In genomic region chr19:41863209-41863931, GRCh38 we compare ENCODE assay signal across 8 cellular contexts. TPM values are rescaled to one million over a fixed set of nuclear protein-coding genes. Genes with fewer than 3 reads are reported as not detected.
A peak's percentile ranks its signal among the peaks of the same experiment; 100 is the strongest.
DNase-seq lines count a peak whose midpoint lies in the region; ATAC-seq and TF ChIP-seq lines count a peak whose summit lies in the region.
"Had no signal": no experiment of that assay in that cellular context is flagged by ENCODE, and none has a peak within 500 bp of the region (broad histone marks: within the 10 kb centered on the region; RNA-seq: fewer than 3 reads in every experiment).

No MANE protein-coding gene starts in this region.

- no peak for ATAC-seq in GM18907 (IDR thresholded peaks at IDR 0.05; ENCODE audit: unreplicated experiment)

- DNase-seq in GM06990 (ENCODE audit: extremely low read depth, insufficient read length): no peak
- no peak for DNase-seq in activated effector memory CD4-positive, alpha-beta T cell treated with anti-CD3 and anti-CD28 coated beads, Interleukin-2, amount 50 U/mL, for 16 hours
- DNase-seq in SJCRH30: no peak
- DNase-seq: NCI-H187 treated with DMSO at 0.1 percent for 48 hours had no signal

- peaks cover 63% of the 10 kb centered on the region for H4K20me1 ChIP-seq in OCI-LY3 (ENCODE audit: insufficient read depth, low read length)

- 0 out of 2 replicates have a peak overlapping the region, but pooled peaks have one; percentile 5 for H3K27ac ChIP-seq in OCI-LY3 (ENCODE audit: low read length)
- H3K27ac ChIP-seq in SJCRH30: no peak overlapping the region
- H3K27ac ChIP-seq: thoracic aorta had no signal

- peaks cover 48% of the 10 kb centered on the region for H3K36me3 ChIP-seq in GM06990 (ENCODE audit: control insufficient read depth, insufficient read depth, low read length)
- H3K36me3 ChIP-seq in OCI-LY3 (replicated peaks; ENCODE audit: low read depth, low read length): peaks cover 68% of the 10 kb centered on the region
- H3K36me3 ChIP-seq in iPS-15b (ENCODE audit: control insufficient read depth, insufficient read depth, low read length): peaks cover 74% of the 10 kb centered on the region
- H3K36me3 ChIP-seq in SJCRH30: peaks cover 79% of the 10 kb centered on the region

- H3K4me2 ChIP-seq in OCI-LY3 (ENCODE audit: low read length): peak overlapping the region; percentile 92; the same call in 1 of the 2 replicates

- H3K79me2 ChIP-seq in OCI-LY3 (ENCODE audit: low read length): peaks cover 83% of the 10 kb centered on the region

- H3K4me1 ChIP-seq in OCI-LY3 (ENCODE audit: low read length): peaks cover 66% of the 10 kb centered on the region
- peaks cover 10% of the 10 kb centered on the region for H3K4me1 ChIP-seq in iPS-15b (ENCODE audit: control insufficient read depth, insufficient read depth, low read length)
- H3K4me1 ChIP-seq in SJCRH30: peaks cover 21% of the 10 kb centered on the region

- peak overlapping the region; percentile 89 for H3K4me3 ChIP-seq in GM06990 (replicated peaks; ENCODE audit: low read depth, low read length)
- no peak overlapping the region for H3K4me3 ChIP-seq in OCI-LY3 (ENCODE audit: low read length)
- no peak overlapping the region for H3K4me3 ChIP-seq in iPS-15b (ENCODE audit: low read depth, low read length)
- no peak overlapping the region for H3K4me3 ChIP-seq in SJCRH30
- H3K4me3 ChIP-seq: thoracic aorta had no signal

- H3K27me3 ChIP-seq in GM06990 (replicated peaks; ENCODE audit: control insufficient read depth, insufficient read depth, low read length) (no peaks in the 10 kb centered on the region), OCI-LY3 (ENCODE audit: low read depth, low read length) (no peaks in the 10 kb centered on the region), iPS-15b (ENCODE audit: control insufficient read depth, insufficient read depth, low read length) (no peaks in the 10 kb centered on the region), SJCRH30 (no peaks in the 10 kb centered on the region)

- H3K9ac ChIP-seq in OCI-LY3 (ENCODE audit: low read length): 0 out of 2 replicates have a peak overlapping the region, but pooled peaks have one; percentile 2
- H3K9ac ChIP-seq in iPS-15b (ENCODE audit: low read depth, low read length): peak overlapping the region; percentile 32

- H3K9me3 ChIP-seq in OCI-LY3 (ENCODE audit: insufficient read depth, low read length) (no peaks in the 10 kb centered on the region), iPS-15b (ENCODE audit: control insufficient read depth, insufficient read depth, low read length) (no peaks in the 10 kb centered on the region), SJCRH30 (replicated peaks) (no peaks in the 10 kb centered on the region)
- H3K9me3 ChIP-seq: thoracic aorta had no signal

- no peak for TF ChIP-seq CTCF in GM06990 (IDR thresholded peaks at IDR 0.05; ENCODE audit: insufficient read depth, low read length, poor library complexity, severe bottlenecking)
- TF ChIP-seq CTCF in OCI-LY3 (IDR thresholded peaks at IDR 0.05; ENCODE audit: low read depth, low read length): no peak

- no peak overlapping the region for H2AFZ ChIP-seq in OCI-LY3 (ENCODE audit: low read depth, low read length)

RNA-seq across cellular contexts. Expression of gene RPS19, which starts 3.3 kb away (rescaled TPM):
- 2,068 and 2,616 TPM in 2 replicates for total RNA-seq in SJCRH30 (2014; rRNA removed; shearing (Covaris generic))

RNA-seq across cellular contexts. Expression of gene CD79A, which starts 13.7 kb away (rescaled TPM):
- total RNA-seq in SJCRH30 (2014; rRNA removed; shearing (Covaris generic)): 0.61 TPM in 1 of 2 replicates, not detected in the other
- total RNA-seq: thoracic aorta had no signal

RNA-seq across cellular contexts. Expression of gene DMRTC2, which starts 18.5 kb away (rescaled TPM):
- not detected in 2 replicates for total RNA-seq in SJCRH30 (2014; rRNA removed; shearing (Covaris generic))
- total RNA-seq: thoracic aorta had no signal

RNA-seq across cellular contexts. Expression of gene LYPD4, which starts 18.9 kb away (rescaled TPM):
- total RNA-seq in SJCRH30 (2014; rRNA removed; shearing (Covaris generic)): not detected in 2 replicates
- total RNA-seq: thoracic aorta had no signal

RNA-seq across cellular contexts. Expression of gene ARHGEF1, which starts 19.6 kb away (rescaled TPM):
- total RNA-seq in SJCRH30 (2014; rRNA removed; shearing (Covaris generic)): 52.4 and 53.8 TPM in 2 replicates
